ENCODE assay signal across 10 cellular contexts in genomic region chr21:30326390-30326789, GRCh38.
ATAC-seq and TF ChIP-seq lines count a peak whose summit lies in the region.
"Had no signal": no experiment of that assay in that cellular context is flagged by ENCODE, and none has a peak within 500 bp of the region (broad histone marks: within the 10 kb centered on the region; RNA-seq: fewer than 3 reads in every experiment).

No MANE protein-coding gene starts in this region.

- no peak for ATAC-seq in GM21528 (IDR thresholded peaks at IDR 0.05; ENCODE audit: low FRiP score, unreplicated experiment)
- ATAC-seq: A549; CD8-positive, alpha-beta T cell had no signal

- no peaks in the 10 kb centered on the region for H3K9me3 ChIP-seq in HEK293 (ENCODE audit: control insufficient read depth, insufficient read depth, low read depth, low read length)
- H3K9me3 ChIP-seq: A549, BE2C, BLaER1, Caco-2 had no signal

- H3K4me1 ChIP-seq in HEK293 (ENCODE audit: control insufficient read depth, insufficient read depth, low read length), result no peaks in the 10 kb centered on the region
- H3K4me1 ChIP-seq: A549; BE2C; BLaER1; BLaER1 treated with 17β-estradiol and CSF1 and Interleukin-3, amounts not matched to agents 10 nM and 100 nM; Caco-2 had no signal

- no peak overlapping the region for H3K27ac ChIP-seq in HEK293 (ENCODE audit: extremely low read depth, low read depth, low read length)
- H3K27ac ChIP-seq: 22Rv1; A549; BLaER1; BLaER1 treated with 17β-estradiol and CSF1 and Interleukin-3, amounts not matched to agents 10 nM and 100 nM; C4-2B had no signal

- TF ChIP-seq CTCF in HEK293 (tag by site-specific recombination; IDR thresholded peaks at IDR 0.05), result no peak

- CTCF ChIA-PET in HEK293 (lab: Yijun Ruan, JAX), result no interaction called here

- no peak overlapping the region for H3K4me3 ChIP-seq in HEK293 (ENCODE audit: low read depth, low read length)
- H3K4me3 ChIP-seq: A549; BLaER1; BLaER1 treated with 17β-estradiol and CSF1 and Interleukin-3, amounts not matched to agents 10 nM and 100 nM had no signal

- H3K36me3 ChIP-seq in HEK293 (ENCODE audit: control insufficient read depth in 2 of 2, insufficient read depth in 1 of 2, low read length in 2 of 2), result no peaks in the 10 kb centered on the region
- H3K36me3 ChIP-seq: BE2C; BLaER1; BLaER1 treated with 17β-estradiol and CSF1 and Interleukin-3, amounts not matched to agents 10 nM and 100 nM had no signal

- POLR2A ChIA-PET in HEK293 (lab: Yijun Ruan, JAX), result no interaction called here

TF ChIP-seq in HEK293, 187 proteins besides CTCF, POLR2A, EP300 and RAD21:
- no peak for TF ChIP-seq ZNF239 (tag by site-specific recombination; IDR thresholded peaks at IDR 0.05)
- TF ChIP-seq REPIN1 (tag by site-specific recombination; IDR thresholded peaks at IDR 0.05; ENCODE audit: low read depth), result no peak
- peak; percentile 82; the same call in 1 of the 2 replicates for TF ChIP-seq TRIM28 (IDR thresholded peaks at IDR 0.05; ENCODE audit: borderline replicate concordance, low read length)
- TF ChIP-seq SETDB1 (IDR thresholded peaks at IDR 0.05; ENCODE audit: insufficient read length, low read length), result peak; percentile 80
- TF ChIP-seq TCF7L2 (IDR thresholded peaks at IDR 0.05; ENCODE audit: borderline replicate concordance, low read depth, low read length), result no peak
- TF ChIP-seq ZNF398 (tag by site-specific recombination; IDR thresholded peaks at IDR 0.05), result no peak
- TF ChIP-seq ZNF791 (tag by site-specific recombination; IDR thresholded peaks at IDR 0.05), result peak; percentile 73; the same call in 1 of the 2 replicates
